ENCODE assay signal across 13 cellular contexts in the genomic region with DNA sequence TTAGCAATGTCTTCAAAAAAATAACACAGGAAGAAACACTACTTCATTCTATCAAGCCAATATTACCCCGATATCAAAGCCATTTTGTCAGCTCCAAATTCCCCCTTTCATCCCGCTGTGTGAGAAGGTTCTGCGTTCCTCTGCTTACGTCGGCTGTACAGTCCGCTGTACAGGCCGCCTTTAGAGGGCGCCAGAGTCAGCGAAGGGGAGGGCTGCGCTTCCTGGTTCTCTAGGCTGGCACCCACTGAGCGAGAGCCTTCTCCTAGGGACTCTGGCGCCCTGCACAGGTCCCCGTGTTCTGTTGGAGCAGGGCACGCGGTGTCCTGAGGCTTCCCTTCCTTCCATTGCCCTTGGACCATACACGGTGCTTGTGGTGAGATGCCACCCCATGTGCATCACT. TPM values are rescaled to one million over a fixed set of nuclear protein-coding genes. Genes with fewer than 3 reads are reported as not detected.
DNase-seq lines count a peak whose midpoint lies in the region; ATAC-seq and TF ChIP-seq lines count a peak whose summit lies in the region.
"Had no signal": no experiment of that assay in that cellular context is flagged by ENCODE, and none has a peak within 500 bp of the region (broad histone marks: within the 10 kb centered on the region; RNA-seq: fewer than 3 reads in every experiment).

No MANE protein-coding gene starts in this region.

- H3K36me3 Mint-ChIP-seq in activated naive CD4-positive, alpha-beta T cell treated with anti-CD3 and anti-CD28 coated beads for 36 hours (ENCODE audit: low read depth) = no peaks in the 10 kb centered on the region
- H3K36me3 Mint-ChIP-seq in activated naive CD8-positive, alpha-beta T cell treated with anti-CD3 and anti-CD28 coated beads, Interleukin-2, amount 50 U/mL, for 24 hours (ENCODE audit: low read depth) = no peaks in the 10 kb centered on the region
- H3K36me3 Mint-ChIP-seq: CD4-positive, CD25-positive, alpha-beta regulatory T cell; stimulated activated naive B cell treated with anti-CD40 and anti-IgM and Interleukin-4, amounts not matched to agents 10 μg/mL and 1 μg/mL and 100 μg/mL, for 72 hours had no signal

- H3K27ac ChIP-seq in HCT116 (ENCODE audit: low read depth, low read length) = no peak overlapping the region
- H3K27ac ChIP-seq: esophagus muscularis mucosa had no signal

- no peaks in the 10 kb centered on the region for H3K4me1 Mint-ChIP-seq in activated naive CD4-positive, alpha-beta T cell treated with anti-CD3 and anti-CD28 coated beads for 36 hours (ENCODE audit: low read depth)
- no peaks in the 10 kb centered on the region for H3K4me1 Mint-ChIP-seq in activated naive CD8-positive, alpha-beta T cell treated with anti-CD3 and anti-CD28 coated beads, Interleukin-2, amount 50 U/mL, for 24 hours
- H3K4me1 Mint-ChIP-seq: CD4-positive, CD25-positive, alpha-beta regulatory T cell; nephron; stimulated activated naive B cell treated with anti-CD40 and anti-IgM and Interleukin-4, amounts not matched to agents 10 μg/mL and 1 μg/mL and 100 μg/mL, for 72 hours had no signal

- RAD21 ChIA-PET in HCT116 (lab: Charles Lee; ENCODE audit: low non-redundant PET in 1 of 2, low total read pairs in 2 of 2, uncharacterized antibody in 2 of 2, unreplicated experiment in 2 of 2) = no interaction called here

- peak overlapping the region; percentile 35 for H2AFZ ChIP-seq in HCT116 (ENCODE audit: low read depth, low read length, poor library complexity, severe bottlenecking)

- no peak for TF ChIP-seq POLR2A in HCT116 (IDR thresholded peaks at IDR 0.05; ENCODE audit: borderline replicate concordance, extremely low read depth, insufficient read depth, insufficient read length)

- no peak overlapping the region for H3K4me3 Mint-ChIP-seq in activated naive CD4-positive, alpha-beta T cell treated with anti-CD3 and anti-CD28 coated beads for 36 hours
- no peak overlapping the region for H3K4me3 Mint-ChIP-seq in activated naive CD8-positive, alpha-beta T cell treated with anti-CD3 and anti-CD28 coated beads, Interleukin-2, amount 50 U/mL, for 24 hours
- H3K4me3 Mint-ChIP-seq: CD4-positive, CD25-positive, alpha-beta regulatory T cell; nephron; stimulated activated naive B cell treated with anti-CD40 and anti-IgM and Interleukin-4, amounts not matched to agents 10 μg/mL and 1 μg/mL and 100 μg/mL, for 72 hours had no signal

- H3K27me3 ChIP-seq in HCT116 (ENCODE audit: insufficient read depth, low read length) = no peaks in the 10 kb centered on the region
- H3K27me3 ChIP-seq: esophagus muscularis mucosa had no signal

- peaks cover 4% of the 10 kb centered on the region for H3K27me3 Mint-ChIP-seq in activated naive CD4-positive, alpha-beta T cell treated with anti-CD3 and anti-CD28 coated beads for 36 hours (ENCODE audit: low read depth)
- H3K27me3 Mint-ChIP-seq in activated naive CD8-positive, alpha-beta T cell treated with anti-CD3 and anti-CD28 coated beads, Interleukin-2, amount 50 U/mL, for 24 hours = peaks cover 6% of the 10 kb centered on the region
- H3K27me3 Mint-ChIP-seq: CD4-positive, CD25-positive, alpha-beta regulatory T cell had no signal

- CTCF ChIA-PET in activated naive CD4-positive, alpha-beta T cell treated with anti-CD3 and anti-CD28 coated beads for 36 hours (lab: Charles Lee) = interaction anchor here (0.6 kb wide), 1 partner anchor 24 kb away, joined by 4 read pairs; no protein-coding TSS in a partner anchor
- CTCF ChIA-PET in HCT116 (lab: Charles Lee) = interaction anchor here (1.0 kb wide), 2 partner anchors 8 to 13 kb away, joined by 3 read pairs; no protein-coding TSS in a partner anchor

- no peak overlapping the region for H3K27ac Mint-ChIP-seq in activated naive CD4-positive, alpha-beta T cell treated with anti-CD3 and anti-CD28 coated beads for 36 hours
- no peak overlapping the region for H3K27ac Mint-ChIP-seq in activated naive CD8-positive, alpha-beta T cell treated with anti-CD3 and anti-CD28 coated beads, Interleukin-2, amount 50 U/mL, for 24 hours
- H3K27ac Mint-ChIP-seq: CD4-positive, CD25-positive, alpha-beta regulatory T cell; nephron; stimulated activated naive B cell treated with anti-CD40 and anti-IgM and Interleukin-4, amounts not matched to agents 10 μg/mL and 1 μg/mL and 100 μg/mL, for 72 hours had no signal

- ATAC-seq in HCT116 = peak; percentile 93
- ATAC-seq in activated naive CD8-positive, alpha-beta T cell treated with anti-CD3 and anti-CD28 coated beads, Interleukin-2, amount 50 U/mL, for 24 hours = no peak
- ATAC-seq in HG02885 (IDR thresholded peaks at IDR 0.05; ENCODE audit: poor library complexity, unreplicated experiment) = no peak
- ATAC-seq: stimulated activated naive B cell treated with anti-CD40 and anti-IgM and Interleukin-4, amounts not matched to agents 10 μg/mL and 1 μg/mL and 100 μg/mL, for 72 hours had no signal

- no peaks in the 10 kb centered on the region for H3K9me2 ChIP-seq in HCT116 (ENCODE audit: insufficient read depth)

- no peaks in the 10 kb centered on the region for H3K9me3 Mint-ChIP-seq in activated naive CD4-positive, alpha-beta T cell treated with anti-CD3 and anti-CD28 coated beads for 36 hours
- H3K9me3 Mint-ChIP-seq in activated naive CD8-positive, alpha-beta T cell treated with anti-CD3 and anti-CD28 coated beads, Interleukin-2, amount 50 U/mL, for 24 hours = no peaks in the 10 kb centered on the region

- no peaks in the 10 kb centered on the region for H3K9me3 ChIP-seq in HCT116 (ENCODE audit: control insufficient read depth in 1 of 2, insufficient read depth in 1 of 2, low read depth in 1 of 2, low read length in 2 of 2)
- H3K9me3 ChIP-seq: esophagus muscularis mucosa had no signal

- 0 out of 2 replicates have a peak, but pooled peaks have one; percentile 20 for TF ChIP-seq RAD21 in HCT116 (IDR thresholded peaks at IDR 0.05; ENCODE audit: low read depth)

- no peaks in the 10 kb centered on the region for H3K79me2 ChIP-seq in HCT116 (ENCODE audit: insufficient read depth, low read length)

- intact Hi-C loops in activated naive CD4-positive, alpha-beta T cell treated with anti-CD3 and anti-CD28 coated beads for 36 hours (cut with micrococcal nuclease) = no loop called here
- intact Hi-C loops in HCT116 (cut with micrococcal nuclease) = no loop called here

- peak; percentile 9 for DNase-seq in activated naive CD4-positive, alpha-beta T cell treated with anti-CD3 and anti-CD28 coated beads for 36 hours
- no peak for DNase-seq in activated naive CD4-positive, alpha-beta T cell treated with anti-CD3 and anti-CD28 coated beads, Interleukin-2, amount 50 U/mL, for 16 hours
- DNase-seq in HCT116 (ENCODE audit: low read depth, low spot score) (peak; percentile 18), inferior parietal cortex (ENCODE audit: extremely low spot score) (no peak), C1 segment of cervical spinal cord (lab: John Stamatoyannopoulos, UW) (no peak)
- DNase-seq in activated naive CD8-positive, alpha-beta T cell treated with anti-CD3 and anti-CD28 coated beads, Interleukin-2, amount 50 U/mL, for 24 hours = peak; percentile 4
- peak; percentile 6 to 10 for DNase-seq in stimulated activated CD8-positive, alpha-beta memory T cell treated with anti-CD3 and anti-CD28 coated beads, Interleukin-2, amount 100 ng/mL, for 48 hours (ENCODE audit: low read depth in 2 of 2)
- DNase-seq: stimulated activated naive B cell treated with anti-CD40 and anti-IgM and Interleukin-4, amounts not matched to agents 10 μg/mL and 1 μg/mL and 100 μg/mL, for 72 hours had no signal

- no TSS peak for BruUV-seq in HCT116 (replicated peaks; lab: Mats Ljungman, UMichigan)

- H4K20me1 ChIP-seq in HCT116 (ENCODE audit: insufficient read depth) = no peaks in the 10 kb centered on the region

- H3K9ac ChIP-seq in HCT116 (ENCODE audit: low read length) = no peak overlapping the region

- peak overlapping the region; percentile 32; the same call in 1 of the 2 replicates for H3K4me2 ChIP-seq in HCT116 (ENCODE audit: low read length)

- H3K4me3 ChIP-seq in HCT116 (replicated peaks in 1 of 2; ENCODE audit: low read depth in 1 of 2, low read length in 2 of 2) = no peak overlapping the region
- H3K4me3 ChIP-seq: esophagus muscularis mucosa had no signal

- POLR2A ChIA-PET in HCT116 (lab: Charles Lee) = no interaction called here

- no peaks in the 10 kb centered on the region for H3K4me1 ChIP-seq in HCT116 (ENCODE audit: control insufficient read depth in 1 of 2, insufficient read depth in 2 of 2, low read length in 2 of 2)
- H3K4me1 ChIP-seq: esophagus muscularis mucosa had no signal

- no peaks in the 10 kb centered on the region for H3K36me3 ChIP-seq in HCT116 (ENCODE audit: control insufficient read depth in 1 of 2, insufficient read depth in 2 of 2, low read length in 2 of 2)
- H3K36me3 ChIP-seq: esophagus muscularis mucosa had no signal

- TF ChIP-seq CTCF in HCT116 (IDR thresholded peaks at IDR 0.05 in 2 of 3, conservative IDR thresholded peaks at IDR 0.05 in 1 of 3; ENCODE audit: borderline replicate concordance in 1 of 3, insufficient read depth in 1 of 3, low read depth in 2 of 3, low read length in 2 of 3) = peak; percentile 34 to 71 (median 53); a peak in 5 of 6 replicates

TF ChIP-seq in HCT116, 20 proteins besides CTCF, POLR2A, EP300 and RAD21 (continues in another document):
- TF ChIP-seq, protein P1, sequence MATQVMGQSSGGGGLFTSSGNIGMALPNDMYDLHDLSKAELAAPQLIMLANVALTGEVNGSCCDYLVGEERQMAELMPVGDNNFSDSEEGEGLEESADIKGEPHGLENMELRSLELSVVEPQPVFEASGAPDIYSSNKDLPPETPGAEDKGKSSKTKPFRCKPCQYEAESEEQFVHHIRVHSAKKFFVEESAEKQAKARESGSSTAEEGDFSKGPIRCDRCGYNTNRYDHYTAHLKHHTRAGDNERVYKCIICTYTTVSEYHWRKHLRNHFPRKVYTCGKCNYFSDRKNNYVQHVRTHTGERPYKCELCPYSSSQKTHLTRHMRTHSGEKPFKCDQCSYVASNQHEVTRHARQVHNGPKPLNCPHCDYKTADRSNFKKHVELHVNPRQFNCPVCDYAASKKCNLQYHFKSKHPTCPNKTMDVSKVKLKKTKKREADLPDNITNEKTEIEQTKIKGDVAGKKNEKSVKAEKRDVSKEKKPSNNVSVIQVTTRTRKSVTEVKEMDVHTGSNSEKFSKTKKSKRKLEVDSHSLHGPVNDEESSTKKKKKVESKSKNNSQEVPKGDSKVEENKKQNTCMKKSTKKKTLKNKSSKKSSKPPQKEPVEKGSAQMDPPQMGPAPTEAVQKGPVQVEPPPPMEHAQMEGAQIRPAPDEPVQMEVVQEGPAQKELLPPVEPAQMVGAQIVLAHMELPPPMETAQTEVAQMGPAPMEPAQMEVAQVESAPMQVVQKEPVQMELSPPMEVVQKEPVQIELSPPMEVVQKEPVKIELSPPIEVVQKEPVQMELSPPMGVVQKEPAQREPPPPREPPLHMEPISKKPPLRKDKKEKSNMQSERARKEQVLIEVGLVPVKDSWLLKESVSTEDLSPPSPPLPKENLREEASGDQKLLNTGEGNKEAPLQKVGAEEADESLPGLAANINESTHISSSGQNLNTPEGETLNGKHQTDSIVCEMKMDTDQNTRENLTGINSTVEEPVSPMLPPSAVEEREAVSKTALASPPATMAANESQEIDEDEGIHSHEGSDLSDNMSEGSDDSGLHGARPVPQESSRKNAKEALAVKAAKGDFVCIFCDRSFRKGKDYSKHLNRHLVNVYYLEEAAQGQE (IDR thresholded peaks at IDR 0.05; ENCODE audit: low read depth) = no peak

RNA-seq across cellular contexts. Expression of a gene that starts 25.3 kb away (rescaled TPM):
- not detected for total RNA-seq in activated naive CD4-positive, alpha-beta T cell treated with anti-CD3 and anti-CD28 coated beads for 36 hours
- not detected for total RNA-seq in HCT116 (2021; ENCODE audit: unreplicated experiment)
- polyA plus RNA-seq in HCT116 (2012) = 0.09 TPM in 1 of 2 replicates, not detected in the other
- total RNA-seq: CD4-positive, CD25-positive, alpha-beta regulatory T cell; esophagus muscularis mucosa; MCF 10A had no signal
- polyA plus RNA-seq: CD4-positive, CD25-positive, alpha-beta regulatory T cell had no signal

Comparison
In these comparisons a context has a peak if more than half of its experiments do, and no peak if none do; other contexts are left out.
1. DNase-seq: peak in activated naive CD4-positive, alpha-beta T cell treated with anti-CD3 and anti-CD28 coated beads for 36 hours (single experiment), HCT116 (single experiment), activated naive CD8-positive, alpha-beta T cell treated with anti-CD3 and anti-CD28 coated beads, Interleukin-2, amount 50 U/mL, for 24 hours (single experiment) and stimulated activated CD8-positive, alpha-beta memory T cell treated with anti-CD3 and anti-CD28 coated beads, Interleukin-2, amount 100 ng/mL, for 48 hours (2 of 2); none in activated naive CD4-positive, alpha-beta T cell treated with anti-CD3 and anti-CD28 coated beads, Interleukin-2, amount 50 U/mL, for 16 hours (single experiment), inferior parietal cortex (single experiment) and C1 segment of cervical spinal cord (0 of 14).